In genomic region chr10:119252051-119252465, GRCh38 we compare ENCODE assay signal across 12 cellular contexts. TPM values are rescaled to one million over a fixed set of nuclear protein-coding genes. Genes with fewer than 3 reads are reported as not detected.
DNase-seq lines count a peak whose midpoint lies in the region; ATAC-seq, FAIRE-seq and TF ChIP-seq lines count a peak whose summit lies in the region.
"Had no signal": no experiment of that assay in that cellular context is flagged by ENCODE, and none has a peak within 500 bp of the region (broad histone marks: within the 10 kb centered on the region; RNA-seq: fewer than 3 reads in every experiment).

No MANE protein-coding gene starts in this region.

- H3K4me1 ChIP-seq in K562 (replicated peaks in 1 of 2; ENCODE audit: control insufficient read depth in 2 of 2, insufficient read depth in 2 of 2, low read length in 2 of 2), result peaks cover 19 to 57% of the 10 kb centered on the region in 2 experiments
- peaks cover 54% of the 10 kb centered on the region for H3K4me1 ChIP-seq in hepatocyte (ENCODE audit: insufficient read depth)
- H3K4me1 ChIP-seq in sigmoid colon, result peaks cover 0 to 81% (median 74%) of the 10 kb centered on the region in 4 donors

- H3K27ac ChIP-seq in K562 (ENCODE audit: extremely low read depth, low read depth, low read length) (peak overlapping the region; percentile 84; the same call in 1 of the 3 replicates), hepatocyte (peak overlapping the region; percentile 95), sigmoid colon (peak overlapping the region; percentile 83 to 94 (median 87))

- H3K9me2 ChIP-seq in hepatocyte (replicated peaks; ENCODE audit: insufficient read depth), result no peaks in the 10 kb centered on the region

- H3K9me1 ChIP-seq in K562 (ENCODE audit: control insufficient read depth, insufficient read depth, low read length), result no peaks in the 10 kb centered on the region

- intact Hi-C loops in K562 (cut with micrococcal nuclease), result no loop called here
- intact Hi-C loops in sigmoid colon (cut with DNase I), result loop anchor here (5.0 kb wide), 1 partner anchor 50 kb away; no protein-coding TSS in a partner anchor

- WGBS in K562 (ENCODE audit: insufficient coverage, low coverage, missing lambda C conversion rate), result 39% methylated on average over 8 of the region's 8 CpGs
- WGBS in hepatocyte (ENCODE audit: low lambda C conversion rate, missing lambda C conversion rate), result 76% methylated on average over 8 of the region's 8 CpGs
- 82 to 86% methylated on average over 8 of the region's 8 CpGs for WGBS in sigmoid colon, 2 donors

- H3K9me3 ChIP-seq in K562 (replicated peaks; ENCODE audit: control insufficient read depth, insufficient read depth, low read depth, low read length), result no peaks in the 10 kb centered on the region
- no peaks in the 10 kb centered on the region for H3K9me3 ChIP-seq in hepatocyte (ENCODE audit: low read depth)
- no peaks in the 10 kb centered on the region for H3K9me3 ChIP-seq in sigmoid colon

- H3K4me3 ChIP-seq in K562 (no peak overlapping the region), hepatocyte (no peak overlapping the region), sigmoid colon (no peak overlapping the region)

- H2AFZ ChIP-seq in K562 (ENCODE audit: low read depth, low read length) (peak overlapping the region; percentile 92), hepatocyte (no peak overlapping the region)

- no peaks in the 10 kb centered on the region for H3K36me3 ChIP-seq in K562 (ENCODE audit: control insufficient read depth, insufficient read depth, low read length)
- no peaks in the 10 kb centered on the region for H3K36me3 ChIP-seq in hepatocyte (replicated peaks; ENCODE audit: insufficient read depth, low read depth)
- no peaks in the 10 kb centered on the region for H3K36me3 ChIP-seq in sigmoid colon

- no peak for TF ChIP-seq POLR2A in K562 (conservative IDR thresholded peaks at IDR 0.05)
- TF ChIP-seq POLR2A in sigmoid colon (IDR thresholded peaks at IDR 0.05), result no peak

- DNase-seq in DMS 273 (lab: John Stamatoyannopoulos, UW; ENCODE audit: unreplicated experiment) (peak; percentile 80), K562 (ENCODE audit: extremely low read depth in 1 of 4, low spot score in 3 of 4) (peak; percentile 36 to 54 (median 40)), hepatocyte (ENCODE audit: low spot score) (no peak), sigmoid colon (no peak), iPS-NIHi11 (ENCODE audit: low spot score) (no peak)
- DNase-seq: activated CD4-positive, alpha-beta T cell treated with anti-CD3 and anti-CD28 coated beads for 36 hours; DMS153; NCI-H2107; SHP77 had no signal

- no peak for FAIRE-seq in K562 (lab: Jason Lieb, UNC)

- in situ Hi-C loops in K562 (cut with MboI), result no loop called here

- TF ChIP-seq EP300 in K562 (IDR thresholded peaks at IDR 0.05; ENCODE audit: low read length), result no peak
- no peak for TF ChIP-seq EP300 in sigmoid colon (IDR thresholded peaks at IDR 0.05)

- peak; percentile 73 for ATAC-seq in K562
- no peak for ATAC-seq in HG03439 (IDR thresholded peaks at IDR 0.05; ENCODE audit: unreplicated experiment)
- no peak for ATAC-seq in GM21576 (IDR thresholded peaks at IDR 0.05; ENCODE audit: unreplicated experiment)
- no peak for ATAC-seq in HG03354 (IDR thresholded peaks at IDR 0.05; ENCODE audit: poor library complexity, severe bottlenecking, unreplicated experiment)
- ATAC-seq: activated CD4-positive, alpha-beta T cell treated with anti-CD3 and anti-CD28 coated beads for 36 hours had no signal

- no peaks in the 10 kb centered on the region for H3K79me2 ChIP-seq in K562 (ENCODE audit: control insufficient read depth, insufficient read depth, low read length)
- peaks cover 62% of the 10 kb centered on the region for H3K79me2 ChIP-seq in hepatocyte

- H3K27me3 ChIP-seq in K562 (ENCODE audit: control insufficient read depth in 2 of 2, insufficient read depth in 2 of 2, low read length in 2 of 2) (no peaks in the 10 kb centered on the region), hepatocyte (no peaks in the 10 kb centered on the region), sigmoid colon (no peaks in the 10 kb centered on the region)

- peak overlapping the region in 1 of 2 experiments; percentile 36; a peak in 1 of 4 replicates for H3K9ac ChIP-seq in K562 (ENCODE audit: insufficient read depth in 1 of 2, low read depth in 2 of 2, low read length in 2 of 2)

- POLR2A ChIA-PET in K562 (lab: Yijun Ruan, JAX), result interaction anchor here (1.2 kb wide), 1 partner anchor 11 kb away, joined by 3 read pairs; no protein-coding TSS in a partner anchor

- H3K4me2 ChIP-seq in K562 (ENCODE audit: insufficient read depth, low read length) (peak overlapping the region; percentile 30; the same call in 1 of the 2 replicates), hepatocyte (no peak overlapping the region)

- no TSS peak for BruUV-seq in K562 (replicated peaks; lab: Mats Ljungman, UMichigan)

- CTCF ChIA-PET in K562 (lab: Yijun Ruan, JAX; ENCODE audit: low intra/inter-chr PET ratio), result no interaction called here

- TF ChIP-seq CTCF in K562 (IDR thresholded peaks at IDR 0.05 in 2 of 3, conservative IDR thresholded peaks at IDR 0.05 in 1 of 3; ENCODE audit: insufficient read depth in 2 of 3, low read depth in 1 of 3, low read length in 3 of 3) (peak; percentile 11 to 27 (median 21); a peak in 1 of 6 replicates), hepatocyte (IDR thresholded peaks at IDR 0.05; ENCODE audit: poor library complexity) (no peak), sigmoid colon (IDR thresholded peaks at IDR 0.05) (peak in 2 of 4 experiments; percentile 42 to 52)

- no peaks in the 10 kb centered on the region for H4K20me1 ChIP-seq in K562 (replicated peaks; ENCODE audit: control insufficient read depth, insufficient read depth, low read length)
- no peaks in the 10 kb centered on the region for H4K20me1 ChIP-seq in hepatocyte (ENCODE audit: insufficient read depth, poor library complexity, severe bottlenecking)

- no peak for TF ChIP-seq RAD21 in K562 (CRISPR knock-in tag; conservative IDR thresholded peaks at IDR 0.05 in 1 of 2, IDR thresholded peaks at IDR 0.05 in 1 of 2)

TF ChIP-seq in K562, 482 proteins besides CTCF, POLR2A, EP300 and RAD21 (continues in another document):
- TF ChIP-seq MCM7 (IDR thresholded peaks at IDR 0.05) (no peak), ERF (CRISPR knock-in tag; IDR thresholded peaks at IDR 0.05) (no peak), SMARCB1 (IDR thresholded peaks at IDR 0.05; ENCODE audit: insufficient read length, low read depth) (no peak), BHLHE40 (IDR thresholded peaks at IDR 0.05; ENCODE audit: low read length) (peak; percentile 90), CREM (IDR thresholded peaks at IDR 0.05; ENCODE audit: low read depth) (peak; percentile 2; the same call in 1 of the 2 replicates)
- TF ChIP-seq, protein P1, sequence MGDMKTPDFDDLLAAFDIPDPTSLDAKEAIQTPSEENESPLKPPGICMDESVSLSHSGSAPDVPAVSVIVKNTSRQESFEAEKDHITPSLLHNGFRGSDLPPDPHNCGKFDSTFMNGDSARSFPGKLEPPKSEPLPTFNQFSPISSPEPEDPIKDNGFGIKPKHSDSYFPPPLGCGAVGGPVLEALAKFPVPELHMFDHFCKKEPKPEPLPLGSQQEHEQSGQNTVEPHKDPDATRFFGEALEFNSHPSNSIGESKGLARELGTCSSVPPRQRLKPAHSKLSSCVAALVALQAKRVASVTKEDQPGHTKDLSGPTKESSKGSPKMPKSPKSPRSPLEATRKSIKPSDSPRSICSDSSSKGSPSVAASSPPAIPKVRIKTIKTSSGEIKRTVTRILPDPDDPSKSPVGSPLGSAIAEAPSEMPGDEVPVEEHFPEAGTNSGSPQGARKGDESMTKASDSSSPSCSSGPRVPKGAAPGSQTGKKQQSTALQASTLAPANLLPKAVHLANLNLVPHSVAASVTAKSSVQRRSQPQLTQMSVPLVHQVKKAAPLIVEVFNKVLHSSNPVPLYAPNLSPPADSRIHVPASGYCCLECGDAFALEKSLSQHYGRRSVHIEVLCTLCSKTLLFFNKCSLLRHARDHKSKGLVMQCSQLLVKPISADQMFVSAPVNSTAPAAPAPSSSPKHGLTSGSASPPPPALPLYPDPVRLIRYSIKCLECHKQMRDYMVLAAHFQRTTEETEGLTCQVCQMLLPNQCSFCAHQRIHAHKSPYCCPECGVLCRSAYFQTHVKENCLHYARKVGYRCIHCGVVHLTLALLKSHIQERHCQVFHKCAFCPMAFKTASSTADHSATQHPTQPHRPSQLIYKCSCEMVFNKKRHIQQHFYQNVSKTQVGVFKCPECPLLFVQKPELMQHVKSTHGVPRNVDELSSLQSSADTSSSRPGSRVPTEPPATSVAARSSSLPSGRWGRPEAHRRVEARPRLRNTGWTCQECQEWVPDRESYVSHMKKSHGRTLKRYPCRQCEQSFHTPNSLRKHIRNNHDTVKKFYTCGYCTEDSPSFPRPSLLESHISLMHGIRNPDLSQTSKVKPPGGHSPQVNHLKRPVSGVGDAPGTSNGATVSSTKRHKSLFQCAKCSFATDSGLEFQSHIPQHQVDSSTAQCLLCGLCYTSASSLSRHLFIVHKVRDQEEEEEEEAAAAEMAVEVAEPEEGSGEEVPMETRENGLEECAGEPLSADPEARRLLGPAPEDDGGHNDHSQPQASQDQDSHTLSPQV (IDR thresholded peaks at IDR 0.05), result 0 out of 2 replicates have a peak, but pooled peaks have one; percentile 11

RNA-seq across cellular contexts. Expression of gene GRK5, which starts 44.7 kb away (rescaled TPM):
- total RNA-seq in K562 (2011; cell fraction: chromatin; rRNA removed; ENCODE audit: low replicate concordance), result 0.88 and 1.4 TPM in 2 replicates
- total RNA-seq in K562 (2011; cell fraction: nucleolus; rRNA removed), result 0.39 and 0.83 TPM in 2 replicates
- total RNA-seq in K562 (2011; cell fraction: nucleoplasm; rRNA removed), result 0.31 and 0.59 TPM in 2 replicates
- 0.54 and 0.65 TPM in 2 replicates for total RNA-seq in K562 (2014; rRNA removed)
- 0.47 and 0.51 TPM in 2 replicates for total RNA-seq in K562 (2014; rRNA removed; fragmentation: Illumina TruSeq; extraction: Trizol)
- total RNA-seq in K562 (2015; rRNA removed; fragmentation: Illumina TruSeq; extraction: Trizol), result 0.45 and 0.80 TPM in 2 replicates
- total RNA-seq in K562 (2021), result 0.73 and 1.0 TPM in 2 replicates
- polyA plus RNA-seq in K562 (2011; rRNA removed), result 0.50 and 0.67 TPM in 2 replicates
- polyA plus RNA-seq in K562 (2011; cell fraction: cytosol; rRNA removed), result 0.31 and 0.55 TPM in 2 replicates
- 0.45 and 0.98 TPM in 2 replicates for polyA plus RNA-seq in K562 (2011; cell fraction: nucleus; rRNA removed)
- polyA plus RNA-seq in K562 (2012), result 0.59 and 0.68 TPM in 2 replicates
- 0.82 and 0.83 TPM in 2 replicates for polyA plus RNA-seq in K562 (2014; fragmentation: Illumina TruSeq; extraction: Trizol)
- polyA plus RNA-seq in K562 (2014; fragmentation: Nextera tagmentation; extraction: Ambion mirVana), result not detected
- polyA plus RNA-seq in K562 (2014; rRNA removed), result 0.31 and 0.46 TPM in 2 replicates
- 0.42 and 0.53 TPM in 2 replicates for polyA minus RNA-seq in K562 (2011; rRNA and poly(A)+ RNA removed)
- polyA minus RNA-seq in K562 (2011; cell fraction: cytosol; rRNA and poly(A)+ RNA removed), result not detected in 2 replicates
- 0.44 and 0.54 TPM in 2 replicates for polyA minus RNA-seq in K562 (2011; cell fraction: nucleus; rRNA and poly(A)+ RNA removed)
- 19.9 and 20.5 TPM in 2 replicates for total RNA-seq in hepatocyte
- polyA plus RNA-seq in hepatocyte, result 7.6 and 8.7 TPM in 2 replicates
- total RNA-seq in sigmoid colon, result 10 to 100 TPM; 19.8 to 32.4 (median 22.2) TPM
- 10 to 100 TPM in 2 of 3 donors, 1 to 10 TPM in 1; 7.9 to 19.2 (median 15.5) TPM for polyA plus RNA-seq in sigmoid colon

Comparison
In these comparisons a context has a peak if more than half of its experiments do, and no peak if none do; other contexts are left out.
1. DNase-seq: peak in DMS 273 (single experiment) and K562 (4 of 4); none in hepatocyte (single experiment), sigmoid colon (single experiment) and iPS-NIHi11 (single experiment).
2. Peak in every context shown above with its lines, with median percentiles within 50 percentile points of each other: H3K27ac ChIP-seq.